ENCODE assay signal across 28 cellular contexts in genomic region chr10:1175956-1176565, GRCh38.
"Had no signal": no experiment of that assay in that cellular context is flagged by ENCODE, and none has a peak within 500 bp of the region (broad histone marks: within the 10 kb centered on the region; RNA-seq: fewer than 3 reads in every experiment).

No MANE protein-coding gene starts in this region.

- H3K9ac ChIP-seq: parathyroid adenoma had no signal

- H3K36me3 ChIP-seq: esophagus muscularis mucosa, gastroesophageal sphincter, heart left ventricle, prostate gland, right atrium auricular region, suprapubic skin, thyroid gland had no signal

- H2AFZ ChIP-seq: hepatocyte, parathyroid adenoma had no signal

- H3K9me3 ChIP-seq: esophagus muscularis mucosa, gastroesophageal sphincter, heart left ventricle, mucosa of descending colon, prostate gland, right atrium auricular region, suprapubic skin, thyroid gland had no signal

- H3K79me2 ChIP-seq: hepatocyte, parathyroid adenoma had no signal

- DNase-seq: dermis blood vessel endothelial cell; effector memory CD4-positive, alpha-beta T cell; foreskin keratinocyte; mucosa of descending colon; naive B cell; stimulated activated CD4-positive, alpha-beta T cell treated with anti-CD3 and anti-CD28 coated beads, Interleukin-15, amount 100 ng/mL, for 24 hours; stimulated activated CD4-positive, alpha-beta T cell treated with anti-CD3 and anti-CD28 coated beads, Interleukin-2, amount 100 ng/mL, for 48 hours; stimulated activated CD8-positive, alpha-beta memory T cell treated with anti-CD3 and anti-CD28 coated beads, Interleukin-4, amount 100 ng/mL, for 48 hours; stimulated activated naive CD4-positive, alpha-beta T cell; stimulated activated naive CD8-positive, alpha-beta T cell treated with anti-CD3 and anti-CD28 coated beads, Interleukin-15, amount 100 ng/mL, for 72 hours; thyroid gland; trophoblast cell had no signal

- ATAC-seq: foreskin keratinocyte; gastroesophageal sphincter; heart left ventricle; left lobe of liver; mucosa of descending colon; natural killer cell treated with Interleukin-12 subunit alpha and Interleukin-12 subunit beta and Interleukin-15 and Interleukin-18, amount 100 ng/mL, for 72 hours; stimulated activated naive CD8-positive, alpha-beta T cell treated with anti-CD3 and anti-CD28 coated beads, Interleukin-15, amount 100 ng/mL, for 72 hours had no signal

- H3K4me1 ChIP-seq: esophagus muscularis mucosa, foreskin keratinocyte, gastroesophageal sphincter, heart left ventricle, parathyroid adenoma, prostate gland, right atrium auricular region, suprapubic skin, thyroid gland had no signal

- H3K27ac ChIP-seq: coronary artery, esophagus muscularis mucosa, foreskin keratinocyte, gastroesophageal sphincter, heart left ventricle, hepatocyte, parathyroid adenoma, prostate gland, right atrium auricular region, skin epidermis, suprapubic skin, thyroid gland had no signal

- FAIRE-seq: endothelial cell of umbilical vein, kidney, urothelium cell line had no signal

- H3K4me3 ChIP-seq: coronary artery, esophagus muscularis mucosa, gastroesophageal sphincter, heart left ventricle, hepatocyte, lung, mucosa of descending colon, prostate gland, right atrium auricular region, skin epidermis, suprapubic skin, thyroid gland had no signal

- H3K27me3 ChIP-seq: foreskin keratinocyte, hepatocyte, right atrium auricular region, suprapubic skin, thyroid gland had no signal

- H3K4me2 ChIP-seq: hepatocyte had no signal
